In the genomic region with DNA sequence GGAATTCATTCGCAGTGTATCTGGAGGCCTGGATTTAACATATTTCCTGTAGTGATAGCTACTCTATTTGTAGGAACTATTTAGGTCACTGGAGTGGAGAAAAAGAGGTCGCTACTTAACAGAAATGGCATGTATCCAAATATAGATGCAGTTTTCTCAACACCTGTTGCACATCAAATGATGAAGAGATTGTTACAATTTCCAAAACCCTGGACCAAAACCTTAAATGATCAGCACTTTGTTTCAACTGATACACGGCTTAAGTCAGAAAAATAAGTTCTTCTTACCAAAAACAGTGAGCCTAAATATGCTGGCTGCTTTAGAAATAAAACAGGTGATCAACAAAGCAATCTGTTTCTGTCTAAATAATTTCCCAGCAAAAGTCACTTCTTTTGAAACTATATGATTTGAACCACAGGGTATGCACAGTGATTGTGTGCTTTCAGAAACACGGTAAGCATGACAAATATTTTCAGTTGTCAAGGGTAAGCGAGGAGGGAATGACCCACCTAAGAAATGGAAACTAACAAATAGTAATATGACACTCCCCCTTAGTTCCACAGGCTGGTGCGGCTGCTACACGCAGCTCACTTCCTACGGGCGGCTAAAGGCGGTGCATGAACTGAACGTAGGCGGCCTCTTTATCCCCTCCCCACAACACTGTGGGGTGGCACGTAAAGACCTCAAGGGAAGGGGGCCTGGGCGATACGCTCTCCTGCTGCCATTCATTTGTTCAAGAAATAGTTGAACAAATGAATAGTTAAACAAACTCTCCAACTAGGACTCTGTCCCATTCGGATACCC, we compare ENCODE assay signal across 7 cellular contexts. TPM values are rescaled to one million over a fixed set of nuclear protein-coding genes. Genes with fewer than 3 reads are reported as not detected.
DNase-seq lines count a peak whose midpoint lies in the region; ATAC-seq, FAIRE-seq and TF ChIP-seq lines count a peak whose summit lies in the region.

No MANE protein-coding gene starts in this region.

- no peak overlapping the region for H2AFZ ChIP-seq in HepG2 (ENCODE audit: low read length)

- TF ChIP-seq CTCF in activated B cell treated with CpG ODN at 0.5 μM for 24 hours (IDR thresholded peaks at IDR 0.05) (no peak), choroid plexus epithelial cell (conservative IDR thresholded peaks at IDR 0.05; ENCODE audit: low read depth, low read length) (no peak), HepG2 (CRISPR knock-in tag; IDR thresholded peaks at IDR 0.05) (no peak)

- no peaks in the 10 kb centered on the region for H3K27me3 ChIP-seq in HepG2 (ENCODE audit: control insufficient read depth in 1 of 2, insufficient read depth in 2 of 2, low read length in 2 of 2)

- H3K36me3 Mint-ChIP-seq in activated B cell treated with CpG ODN at 0.5 μM for 24 hours (ENCODE audit: low read depth), result peaks cover 4% of the 10 kb centered on the region

- H3K4me3 ChIP-seq in choroid plexus epithelial cell (ENCODE audit: low read depth, low read length), result peak overlapping the region; percentile 75
- H3K4me3 ChIP-seq in HepG2 (replicated peaks in 1 of 3; ENCODE audit: insufficient read depth in 1 of 3, low read depth in 2 of 3, low read length in 3 of 3), result peak overlapping the region; percentile 74 to 92 (median 82)

- H3K9me3 Mint-ChIP-seq in activated B cell treated with CpG ODN at 0.5 μM for 24 hours, result no peaks in the 10 kb centered on the region

- H4K20me1 ChIP-seq in HepG2 (ENCODE audit: insufficient read depth, low read length), result no peaks in the 10 kb centered on the region

- CTCF ChIA-PET in activated B cell treated with CpG ODN at 0.5 μM for 24 hours (lab: Charles Lee) (interaction anchor here (1.2 to 3.2 kb wide), 4 partner anchors 18 to 67 kb away, joined by 3 to 16 read pairs (median 5); no protein-coding TSS in a partner anchor), HepG2 (lab: Yijun Ruan, JAX; ENCODE audit: low intra/inter-chr PET ratio, low total read pairs) (no interaction called here)

- H3K9me3 ChIP-seq in HepG2 (ENCODE audit: low read length), result no peaks in the 10 kb centered on the region

- peak overlapping the region; percentile 78; the same call in 1 of the 2 replicates for H3K9ac ChIP-seq in HepG2 (ENCODE audit: insufficient read depth, low read depth, low read length)

- peak; percentile 32 for ATAC-seq in GM18499 (IDR thresholded peaks at IDR 0.05; ENCODE audit: insufficient read depth, unreplicated experiment)
- ATAC-seq in HG02610 (IDR thresholded peaks at IDR 0.05; ENCODE audit: unreplicated experiment), result peak; percentile 52
- ATAC-seq in activated B cell treated with CpG ODN at 0.5 μM for 24 hours (ENCODE audit: low read depth), result peak; percentile 53
- peak; percentile 63 for ATAC-seq in HepG2

- TF ChIP-seq EP300 in HepG2 (IDR thresholded peaks at IDR 0.05; ENCODE audit: low read depth in 2 of 2, low read length in 2 of 2), result no peak
- TF ChIP-seq EP300 in HepG2 (CRISPR knock-in tag; IDR thresholded peaks at IDR 0.05; ENCODE audit: borderline replicate concordance), result no peak

- peak overlapping the region; percentile 91 for H3K4me3 Mint-ChIP-seq in activated B cell treated with CpG ODN at 0.5 μM for 24 hours

- peak in 1 of 2 experiments; percentile 63; a peak in 2 of 4 replicates for TF ChIP-seq POLR2A in HepG2 (IDR thresholded peaks at IDR 0.05; ENCODE audit: insufficient read depth in 1 of 2, low read depth in 2 of 2, low read length in 2 of 2)

- intact Hi-C loops in activated B cell treated with CpG ODN at 0.5 μM for 24 hours (cut with micrococcal nuclease) (loop anchor here (5.0 kb wide), 3 partner anchors 301 to 521 kb away; a partner anchor contains a TSS), HepG2 (cut with micrococcal nuclease; ENCODE audit: unreplicated experiment) (loop anchor here (5.0 kb wide), 1 partner anchor 44 kb away; no protein-coding TSS in a partner anchor)

- peaks cover 34% of the 10 kb centered on the region for H3K4me1 ChIP-seq in HepG2 (ENCODE audit: insufficient read depth, low read length)

- H3K27me3 Mint-ChIP-seq in activated B cell treated with CpG ODN at 0.5 μM for 24 hours, result peaks cover 4% of the 10 kb centered on the region

- POLR2A ChIA-PET in activated B cell treated with CpG ODN at 0.5 μM for 24 hours (lab: Charles Lee) (interaction anchor here (0.7 to 8.2 kb wide), 10 partner anchors 13 to 654 kb away, joined by 3 to 92 read pairs (median 6); a partner anchor contains a TSS), HepG2 (lab: Yijun Ruan, JAX) (interaction anchor here (1.1 to 2.2 kb wide), 3 partner anchors 10 to 18 kb away, joined by 3 to 27 read pairs (median 9); no protein-coding TSS in a partner anchor)

- H3K36me3 ChIP-seq in HepG2 (replicated peaks in 1 of 2; ENCODE audit: control insufficient read depth in 1 of 2, insufficient read depth in 2 of 2, low read length in 2 of 2), result no peaks in the 10 kb centered on the region

- TF ChIP-seq RAD21 in HepG2 (CRISPR knock-in tag; IDR thresholded peaks at IDR 0.05), result no peak

- DNase-seq in NCI-H1105 treated with DMSO at 0.1 percent for 48 hours (lab: John Stamatoyannopoulos, UW) (peak; percentile 57), activated B cell treated with CpG ODN at 0.5 μM for 24 hours (peak; percentile 41), choroid plexus epithelial cell (ENCODE audit: low read depth) (peak; percentile 69), HepG2 (ENCODE audit: low spot score) (peak; percentile 61)
- peak; percentile 46 to 54 (median 53) for DNase-seq in stimulated activated CD4-positive, alpha-beta T cell treated with anti-CD3 and anti-CD28 coated beads, TNF-alpha, amount 100 ng/mL, for 1 hour (ENCODE audit: low read depth in 3 of 3, low spot score in 1 of 3)

- TSS peak; percentile 59 for BruUV-seq in HepG2 (replicated peaks; lab: Mats Ljungman, UMichigan)

- no peaks in the 10 kb centered on the region for H3K79me2 ChIP-seq in HepG2 (ENCODE audit: insufficient read depth, low read length)

- H3K4me2 ChIP-seq in HepG2 (ENCODE audit: low read depth, low read length), result peak overlapping the region; percentile 93

- H3K27ac ChIP-seq in HepG2 (ENCODE audit: extremely low read length, insufficient read depth, low read length), result no peak overlapping the region

- H3K4me1 Mint-ChIP-seq in activated B cell treated with CpG ODN at 0.5 μM for 24 hours, result peaks cover 59% of the 10 kb centered on the region

- peak overlapping the region; percentile 76 for H3K27ac Mint-ChIP-seq in activated B cell treated with CpG ODN at 0.5 μM for 24 hours

- FAIRE-seq in HepG2 (lab: Jason Lieb, UNC), result peak; percentile 71

- WGBS in HepG2 (ENCODE audit: low lambda C conversion rate), result 34% methylated on average over 6 of the region's 16 CpGs

- in situ Hi-C loops in HepG2 (cut with HindIII; ENCODE audit: extremely low pct_ligation_motif_present, low pct_unique_long_range_greater_than_20kb), result no loop called here

RNA-seq across cellular contexts. Expression of a gene that starts 1.1 kb away (rescaled TPM):
- 38.4 and 42.6 TPM in 2 replicates for total RNA-seq in activated B cell treated with CpG ODN at 0.5 μM for 24 hours
- 4.8 and 4.9 TPM in 2 replicates for total RNA-seq in HepG2 (2016; rRNA removed; fragmentation: Illumina TruSeq; extraction: Trizol)
- 0.97 and 1.0 TPM in 2 replicates for total RNA-seq in HepG2 (2016; cell fraction: cytosol; rRNA removed; fragmentation: Illumina TruSeq; extraction: Trizol; ENCODE audit: low read depth)
- 4.7 and 4.8 TPM in 2 replicates for total RNA-seq in HepG2 (2016; cell fraction: insoluble cytoplasmic fraction; rRNA removed; fragmentation: Illumina TruSeq; extraction: Trizol)
- total RNA-seq in HepG2 (2016; cell fraction: membrane; rRNA removed; fragmentation: Illumina TruSeq; extraction: Trizol), result 3.1 and 3.3 TPM in 2 replicates
- 2.8 and 3.3 TPM in 2 replicates for total RNA-seq in HepG2 (2016; cell fraction: nucleus; rRNA removed; fragmentation: Illumina TruSeq; extraction: Trizol)
- polyA plus RNA-seq in HepG2 (2011; rRNA removed), result 3.1 and 4.2 TPM in 2 replicates
- polyA plus RNA-seq in HepG2 (2011; cell fraction: cytosol; rRNA removed), result 3.3 and 3.5 TPM in 2 replicates
- 2.8 and 2.9 TPM in 2 replicates for polyA plus RNA-seq in HepG2 (2011; cell fraction: nucleus; rRNA removed)
- polyA plus RNA-seq in HepG2 (2012), result 1.7 and 3.1 TPM in 2 replicates
- 0.84 and 1.1 TPM in 2 replicates for polyA plus RNA-seq in HepG2 (2016; cell fraction: cytosol; fragmentation: Illumina TruSeq; extraction: Trizol; ENCODE audit: low read depth)
- polyA plus RNA-seq in HepG2 (2016; cell fraction: insoluble cytoplasmic fraction; fragmentation: Illumina TruSeq; extraction: Trizol; ENCODE audit: low read depth), result 4.5 and 4.7 TPM in 2 replicates
- polyA plus RNA-seq in HepG2 (2016; cell fraction: membrane; fragmentation: Illumina TruSeq; extraction: Trizol; ENCODE audit: low read depth), result 2.2 and 2.4 TPM in 2 replicates
- polyA plus RNA-seq in HepG2 (2016; cell fraction: nucleus; fragmentation: Illumina TruSeq; extraction: Trizol; ENCODE audit: insufficient read depth, low read depth), result 2.2 and 2.6 TPM in 2 replicates
- 10.8 and 22.1 TPM in 2 replicates for polyA minus RNA-seq in HepG2 (2011; rRNA and poly(A)+ RNA removed; ENCODE audit: low replicate concordance)
- 3.8 and 4.5 TPM in 2 replicates for polyA minus RNA-seq in HepG2 (2011; cell fraction: cytosol; rRNA and poly(A)+ RNA removed)
- 5.9 and 6.2 TPM in 2 replicates for polyA minus RNA-seq in HepG2 (2011; cell fraction: nucleus; rRNA and poly(A)+ RNA removed)

RNA-seq across cellular contexts. Expression of a gene that starts 49.6 kb away (rescaled TPM):
- total RNA-seq in activated B cell treated with CpG ODN at 0.5 μM for 24 hours (not detected in 2 replicates), HepG2 (2016; rRNA removed; fragmentation: Illumina TruSeq; extraction: Trizol) (not detected in 2 replicates)
- total RNA-seq in HepG2 (2016; cell fraction: cytosol; rRNA removed; fragmentation: Illumina TruSeq; extraction: Trizol; ENCODE audit: low read depth), result not detected in 2 replicates
- total RNA-seq in HepG2 (2016; cell fraction: insoluble cytoplasmic fraction; rRNA removed; fragmentation: Illumina TruSeq; extraction: Trizol), result not detected in 2 replicates
- not detected in 2 replicates for total RNA-seq in HepG2 (2016; cell fraction: membrane; rRNA removed; fragmentation: Illumina TruSeq; extraction: Trizol)
- not detected in 2 replicates for total RNA-seq in HepG2 (2016; cell fraction: nucleus; rRNA removed; fragmentation: Illumina TruSeq; extraction: Trizol)
- 0.01 TPM in 1 of 2 replicates, not detected in the other for polyA plus RNA-seq in HepG2 (2011; rRNA removed)
- polyA plus RNA-seq in HepG2 (2011; cell fraction: cytosol; rRNA removed), result not detected in 2 replicates
- not detected in 2 replicates for polyA plus RNA-seq in HepG2 (2011; cell fraction: nucleus; rRNA removed)
- polyA plus RNA-seq in HepG2 (2012), result not detected in 2 replicates
- polyA plus RNA-seq in HepG2 (2016; cell fraction: cytosol; fragmentation: Illumina TruSeq; extraction: Trizol; ENCODE audit: low read depth), result not detected in 2 replicates
- polyA plus RNA-seq in HepG2 (2016; cell fraction: insoluble cytoplasmic fraction; fragmentation: Illumina TruSeq; extraction: Trizol; ENCODE audit: low read depth), result not detected in 2 replicates
- polyA plus RNA-seq in HepG2 (2016; cell fraction: membrane; fragmentation: Illumina TruSeq; extraction: Trizol; ENCODE audit: low read depth), result not detected in 2 replicates
- polyA plus RNA-seq in HepG2 (2016; cell fraction: nucleus; fragmentation: Illumina TruSeq; extraction: Trizol; ENCODE audit: insufficient read depth, low read depth), result not detected in 2 replicates
- not detected in 2 replicates for polyA minus RNA-seq in HepG2 (2011; rRNA and poly(A)+ RNA removed; ENCODE audit: low replicate concordance)
- polyA minus RNA-seq in HepG2 (2011; cell fraction: cytosol; rRNA and poly(A)+ RNA removed), result not detected in 2 replicates
- not detected in 2 replicates for polyA minus RNA-seq in HepG2 (2011; cell fraction: nucleus; rRNA and poly(A)+ RNA removed)
